In the genomic region with DNA sequence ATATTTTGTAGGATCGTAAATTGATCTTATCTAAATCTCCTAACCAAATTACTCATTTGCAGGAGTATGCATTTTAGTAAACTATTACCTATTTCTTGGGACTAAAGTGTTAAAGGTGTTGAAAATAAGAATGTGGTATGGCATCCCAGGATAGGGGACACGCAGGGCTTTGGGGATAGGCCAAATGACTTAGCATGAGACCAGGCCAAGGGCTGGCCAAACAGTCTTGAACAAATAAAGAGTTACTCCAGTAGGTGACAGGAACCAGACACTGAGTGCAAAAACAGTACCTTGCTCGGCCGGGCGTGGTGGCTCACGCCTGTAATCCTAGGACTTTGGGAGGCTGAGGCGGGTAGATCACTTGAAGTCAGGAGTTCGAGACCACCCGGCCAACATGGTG, we compare ENCODE assay signal across 1 cellular context.
TF ChIP-seq lines count a peak whose summit lies in the region.

No MANE protein-coding gene starts in this region.

TF ChIP-seq in HepG2, 621 proteins besides CTCF, POLR2A, EP300 and RAD21:
- TF ChIP-seq, protein P1, sequence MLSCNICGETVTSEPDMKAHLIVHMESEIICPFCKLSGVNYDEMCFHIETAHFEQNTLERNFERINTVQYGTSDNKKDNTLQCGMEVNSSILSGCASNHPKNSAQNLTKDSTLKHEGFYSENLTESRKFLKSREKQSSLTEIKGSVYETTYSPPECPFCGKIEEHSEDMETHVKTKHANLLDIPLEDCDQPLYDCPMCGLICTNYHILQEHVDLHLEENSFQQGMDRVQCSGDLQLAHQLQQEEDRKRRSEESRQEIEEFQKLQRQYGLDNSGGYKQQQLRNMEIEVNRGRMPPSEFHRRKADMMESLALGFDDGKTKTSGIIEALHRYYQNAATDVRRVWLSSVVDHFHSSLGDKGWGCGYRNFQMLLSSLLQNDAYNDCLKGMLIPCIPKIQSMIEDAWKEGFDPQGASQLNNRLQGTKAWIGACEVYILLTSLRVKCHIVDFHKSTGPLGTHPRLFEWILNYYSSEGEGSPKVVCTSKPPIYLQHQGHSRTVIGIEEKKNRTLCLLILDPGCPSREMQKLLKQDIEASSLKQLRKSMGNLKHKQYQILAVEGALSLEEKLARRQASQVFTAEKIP (CRISPR knock-in tag; IDR thresholded peaks at IDR 0.05; ENCODE audit: borderline replicate concordance) = no peak
- TF ChIP-seq, protein P2, sequence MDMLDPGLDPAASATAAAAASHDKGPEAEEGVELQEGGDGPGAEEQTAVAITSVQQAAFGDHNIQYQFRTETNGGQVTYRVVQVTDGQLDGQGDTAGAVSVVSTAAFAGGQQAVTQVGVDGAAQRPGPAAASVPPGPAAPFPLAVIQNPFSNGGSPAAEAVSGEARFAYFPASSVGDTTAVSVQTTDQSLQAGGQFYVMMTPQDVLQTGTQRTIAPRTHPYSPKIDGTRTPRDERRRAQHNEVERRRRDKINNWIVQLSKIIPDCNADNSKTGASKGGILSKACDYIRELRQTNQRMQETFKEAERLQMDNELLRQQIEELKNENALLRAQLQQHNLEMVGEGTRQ (IDR thresholded peaks at IDR 0.05; ENCODE audit: low read depth, low read length) = no peak
- TF ChIP-seq, protein P2 (CRISPR knock-in tag; IDR thresholded peaks at IDR 0.05; ENCODE audit: borderline replicate concordance) = no peak
- no peak for TF ChIP-seq ZNF350 (CRISPR knock-in tag; IDR thresholded peaks at IDR 0.05; ENCODE audit: borderline replicate concordance, low read depth)
